In the genomic region with DNA sequence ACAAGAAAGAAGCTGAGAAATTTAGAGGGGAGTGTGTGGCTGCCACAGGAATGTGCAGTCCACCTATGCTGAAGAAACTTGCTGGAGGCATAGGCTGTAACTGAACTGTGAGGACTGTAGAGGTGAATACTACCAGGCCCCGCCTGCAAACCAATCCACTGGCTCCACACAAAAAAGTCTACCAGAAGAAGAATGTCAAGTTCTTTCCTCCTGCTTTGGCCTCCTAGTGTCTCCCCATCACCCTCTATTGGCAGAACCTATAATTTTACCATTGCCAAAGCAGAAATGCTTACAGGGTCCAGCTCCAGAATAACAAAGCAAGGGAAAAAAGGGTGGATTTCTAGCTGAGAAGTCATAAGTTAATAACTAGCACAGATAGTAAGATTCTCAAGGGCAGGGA, we compare ENCODE assay signal across 8 cellular contexts. TPM values are rescaled to one million over a fixed set of nuclear protein-coding genes. Genes with fewer than 3 reads are reported as not detected.
DNase-seq lines count a peak whose midpoint lies in the region; ATAC-seq lines count a peak whose summit lies in the region.

No MANE protein-coding gene starts in this region.

- peaks cover 13% of the 10 kb centered on the region for H3K27me3 Mint-ChIP-seq in activated T-helper 17 cell treated with anti-CD3 and anti-CD28 coated beads, Interleukin-2, amount 50 U/mL, for 72 hours
- H3K27me3 Mint-ChIP-seq in stimulated activated naive B cell treated with anti-CD40 and anti-IgM and Interleukin-4, amounts not matched to agents 10 μg/mL and 1 μg/mL and 100 μg/mL, for 72 hours, result peaks cover 20 to 32% of the 10 kb centered on the region in 2 donors

- H3K36me3 Mint-ChIP-seq in activated T-helper 17 cell treated with anti-CD3 and anti-CD28 coated beads, Interleukin-2, amount 50 U/mL, for 72 hours (ENCODE audit: low read depth), result no peaks in the 10 kb centered on the region
- no peaks in the 10 kb centered on the region for H3K36me3 Mint-ChIP-seq in stimulated activated naive B cell treated with anti-CD40 and anti-IgM and Interleukin-4, amounts not matched to agents 10 μg/mL and 1 μg/mL and 100 μg/mL, for 72 hours

- DNase-seq in ACHN (peak; percentile 52), NCI-H2171 (lab: John Stamatoyannopoulos, UW) (no peak), cerebellar nuclear complex (lab: John Stamatoyannopoulos, UW) (no peak), inferior parietal cortex (ENCODE audit: extremely low spot score) (no peak)
- DNase-seq in stimulated activated naive B cell treated with anti-CD40 and anti-IgM and Interleukin-4, amounts not matched to agents 10 μg/mL and 1 μg/mL and 100 μg/mL, for 72 hours, result no peak

- no peaks in the 10 kb centered on the region for H3K9me3 Mint-ChIP-seq in activated T-helper 17 cell treated with anti-CD3 and anti-CD28 coated beads, Interleukin-2, amount 50 U/mL, for 72 hours
- H3K9me3 Mint-ChIP-seq in stimulated activated naive B cell treated with anti-CD40 and anti-IgM and Interleukin-4, amounts not matched to agents 10 μg/mL and 1 μg/mL and 100 μg/mL, for 72 hours, result no peaks in the 10 kb centered on the region

- peak; percentile 56 for ATAC-seq in GM18502 (IDR thresholded peaks at IDR 0.05; ENCODE audit: poor library complexity, unreplicated experiment)
- ATAC-seq in HG03280 (IDR thresholded peaks at IDR 0.05; ENCODE audit: unreplicated experiment), result peak; percentile 65
- peak; percentile 47 for ATAC-seq in activated T-helper 17 cell treated with anti-CD3 and anti-CD28 coated beads, Interleukin-2, amount 50 U/mL, for 72 hours (replicated peaks)
- peak; percentile 38 to 39 for ATAC-seq in stimulated activated naive B cell treated with anti-CD40 and anti-IgM and Interleukin-4, amounts not matched to agents 10 μg/mL and 1 μg/mL and 100 μg/mL, for 72 hours (replicated peaks)

- no peaks in the 10 kb centered on the region for H3K4me1 Mint-ChIP-seq in activated T-helper 17 cell treated with anti-CD3 and anti-CD28 coated beads, Interleukin-2, amount 50 U/mL, for 72 hours
- no peaks in the 10 kb centered on the region for H3K4me1 Mint-ChIP-seq in stimulated activated naive B cell treated with anti-CD40 and anti-IgM and Interleukin-4, amounts not matched to agents 10 μg/mL and 1 μg/mL and 100 μg/mL, for 72 hours

- no peak overlapping the region for H3K27ac Mint-ChIP-seq in activated T-helper 17 cell treated with anti-CD3 and anti-CD28 coated beads, Interleukin-2, amount 50 U/mL, for 72 hours
- no peak overlapping the region for H3K27ac Mint-ChIP-seq in stimulated activated naive B cell treated with anti-CD40 and anti-IgM and Interleukin-4, amounts not matched to agents 10 μg/mL and 1 μg/mL and 100 μg/mL, for 72 hours

- no peak overlapping the region for H3K4me3 Mint-ChIP-seq in activated T-helper 17 cell treated with anti-CD3 and anti-CD28 coated beads, Interleukin-2, amount 50 U/mL, for 72 hours
- no peak overlapping the region for H3K4me3 Mint-ChIP-seq in stimulated activated naive B cell treated with anti-CD40 and anti-IgM and Interleukin-4, amounts not matched to agents 10 μg/mL and 1 μg/mL and 100 μg/mL, for 72 hours

- in situ Hi-C loops in ACHN (cut with HindIII; ENCODE audit: low pct_ligation_motif_present, low pct_unique_long_range_greater_than_20kb, low sequenced_read_pairs), result no loop called here

RNA-seq across cellular contexts. Expression of gene ATP5MC3, which starts 5.9 kb away (rescaled TPM):
- total RNA-seq in activated T-helper 17 cell treated with anti-CD3 and anti-CD28 coated beads, Interleukin-2, amount 50 U/mL, for 72 hours, result 100 to 1,000 TPM; 200 to 416 TPM

RNA-seq across cellular contexts. Expression of gene ATF2, which starts 19.4 kb away (rescaled TPM):
- 10 to 100 TPM; 57.5 to 64.1 TPM for total RNA-seq in activated T-helper 17 cell treated with anti-CD3 and anti-CD28 coated beads, Interleukin-2, amount 50 U/mL, for 72 hours
